Comparison of ENCODE assay signal across 24 cellular contexts in genomic region chr1:193264313-193265065, GRCh38.
DNase-seq lines count a peak whose midpoint lies in the region; ATAC-seq, FAIRE-seq and TF ChIP-seq lines count a peak whose summit lies in the region.
"Had no signal": no experiment of that assay in that cellular context is flagged by ENCODE, and none has a peak within 500 bp of the region (broad histone marks: within the 10 kb centered on the region; RNA-seq: fewer than 3 reads in every experiment).

No MANE protein-coding gene starts in this region.

- no peaks in the 10 kb centered on the region for H3K27me3 ChIP-seq in astrocyte (ENCODE audit: insufficient read depth, low read length)
- H3K27me3 ChIP-seq in left ventricle myocardium inferior (ENCODE audit: low read depth), result no peaks in the 10 kb centered on the region
- H3K27me3 ChIP-seq: hepatocyte had no signal

- H3K4me1 ChIP-seq in A549 (no peaks in the 10 kb centered on the region), astrocyte (ENCODE audit: insufficient read depth, low read length) (peaks cover 6% of the 10 kb centered on the region), left ventricle myocardium inferior (peaks cover 29% of the 10 kb centered on the region)

- peaks cover 4% of the 10 kb centered on the region for H3K36me3 ChIP-seq in astrocyte (ENCODE audit: insufficient read depth, low read length)
- peaks cover 5% of the 10 kb centered on the region for H3K36me3 ChIP-seq in left ventricle myocardium inferior

- H3K4me3 Mint-ChIP-seq in HFFc6 (no peak overlapping the region), astrocyte (ENCODE audit: unreplicated experiment) (no peak overlapping the region)
- no peak overlapping the region for H3K4me3 Mint-ChIP-seq in stimulated activated naive CD8-positive, alpha-beta T cell treated with anti-CD3 and anti-CD28 coated beads, Interleukin-15, amount 100 ng/mL, for 72 hours

- CTCF ChIA-PET in A549 (lab: Yijun Ruan, JAX), result interaction anchor here (0.6 kb wide), 1 partner anchor 30 kb away, joined by 3 read pairs; no protein-coding TSS in a partner anchor

- TF ChIP-seq CTCF in A549 (IDR thresholded peaks at IDR 0.05), result no peak
- TF ChIP-seq CTCF in HFFc6 (IDR thresholded peaks at IDR 0.05), result no peak
- no peak for TF ChIP-seq CTCF in astrocyte (IDR thresholded peaks at IDR 0.05; ENCODE audit: insufficient read depth, low read depth, low read length)
- no peak for TF ChIP-seq CTCF in fibroblast of the aortic adventitia (IDR thresholded peaks at IDR 0.05; ENCODE audit: insufficient read depth, low read length)
- no peak for TF ChIP-seq CTCF in left ventricle myocardium inferior (IDR thresholded peaks at IDR 0.05; ENCODE audit: borderline replicate concordance)

- no peak overlapping the region for H2AFZ ChIP-seq in astrocyte (ENCODE audit: low read depth, low read length)
- H2AFZ ChIP-seq: hepatocyte had no signal

- no peak for FAIRE-seq in A549 (lab: Jason Lieb, UNC)
- FAIRE-seq in astrocyte (lab: Jason Lieb, UNC), result peak; percentile 96
- FAIRE-seq: A204.1, islet of Langerhans had no signal

- H3K27ac ChIP-seq in A549 (no peak overlapping the region), astrocyte (ENCODE audit: low read depth, low read length) (no peak overlapping the region), left ventricle myocardium inferior (replicated peaks) (no peak overlapping the region)
- H3K27ac ChIP-seq: hepatocyte had no signal

- TF ChIP-seq EP300 in A549 (IDR thresholded peaks at IDR 0.05), result no peak

- H3K79me2 ChIP-seq in astrocyte (ENCODE audit: insufficient read depth, low read length), result no peaks in the 10 kb centered on the region
- H3K79me2 ChIP-seq: hepatocyte had no signal

- H3K4me3 ChIP-seq in A549, result no peak overlapping the region
- H3K4me3 ChIP-seq in astrocyte (ENCODE audit: insufficient read depth, low read depth, low read length), result no peak overlapping the region
- H3K4me3 ChIP-seq in fibroblast of the aortic adventitia (ENCODE audit: low read depth, low read length), result no peak overlapping the region
- H3K4me3 ChIP-seq in left ventricle myocardium inferior, result no peak overlapping the region
- H3K4me3 ChIP-seq: hepatocyte had no signal

- no peaks in the 10 kb centered on the region for H4K20me1 ChIP-seq in astrocyte (ENCODE audit: insufficient read depth, low read length)

- H3K36me3 Mint-ChIP-seq in HFFc6 (ENCODE audit: low read depth) (peaks cover 29% of the 10 kb centered on the region), astrocyte (ENCODE audit: low read depth, unreplicated experiment) (peaks cover 14% of the 10 kb centered on the region)

- H3K9me3 Mint-ChIP-seq in HFFc6, result 0 out of 2 replicates have a peak, but pooled peaks cover 4% of the 10 kb centered on the region
- H3K9me3 Mint-ChIP-seq in astrocyte (ENCODE audit: unreplicated experiment), result no peaks in the 10 kb centered on the region
- H3K9me3 Mint-ChIP-seq in stimulated activated naive CD8-positive, alpha-beta T cell treated with anti-CD3 and anti-CD28 coated beads, Interleukin-15, amount 100 ng/mL, for 72 hours, result peaks cover 0 to 4% of the 10 kb centered on the region in 2 donors

- no peak for TF ChIP-seq RAD21 in A549 (conservative IDR thresholded peaks at IDR 0.05 in 1 of 2, IDR thresholded peaks at IDR 0.05 in 1 of 2)

- H3K9me3 ChIP-seq in A549 (no peaks in the 10 kb centered on the region), astrocyte (ENCODE audit: insufficient read depth, low read depth, low read length) (no peaks in the 10 kb centered on the region), left ventricle myocardium inferior (replicated peaks) (no peaks in the 10 kb centered on the region)

- ATAC-seq in A549 (no peak; a peak in 1 of 6 replicates), left ventricle myocardium superior (no peak), GM18861 (IDR thresholded peaks at IDR 0.05; ENCODE audit: unreplicated experiment) (no peak)
- no peak for ATAC-seq in stimulated activated naive CD8-positive, alpha-beta T cell treated with anti-CD3 and anti-CD28 coated beads, Interleukin-15, amount 100 ng/mL, for 72 hours
- ATAC-seq: esophagus mucosa had no signal

- H3K9ac ChIP-seq in astrocyte (ENCODE audit: low read length), result no peak overlapping the region

- H3K4me2 ChIP-seq in A549, result no peak overlapping the region
- H3K4me2 ChIP-seq in astrocyte (ENCODE audit: low read length), result no peak overlapping the region
- H3K4me2 ChIP-seq: hepatocyte had no signal

- no peak for TF ChIP-seq POLR2A in A549 (IDR thresholded peaks at IDR 0.05; ENCODE audit: low read length)

- peak overlapping the region; percentile 10; the same call in 1 of the 2 replicates for H3K27ac Mint-ChIP-seq in HFFc6
- H3K27ac Mint-ChIP-seq in astrocyte (ENCODE audit: unreplicated experiment), result no peak overlapping the region
- peak overlapping the region in 1 of 2 donors; percentile 34 for H3K27ac Mint-ChIP-seq in stimulated activated naive CD8-positive, alpha-beta T cell treated with anti-CD3 and anti-CD28 coated beads, Interleukin-15, amount 100 ng/mL, for 72 hours

- peaks cover 31% of the 10 kb centered on the region for H3K4me1 Mint-ChIP-seq in HFFc6 (ENCODE audit: low read depth)
- H3K4me1 Mint-ChIP-seq in astrocyte (ENCODE audit: low read depth, unreplicated experiment), result peaks cover 15% of the 10 kb centered on the region
- H3K4me1 Mint-ChIP-seq in stimulated activated naive CD8-positive, alpha-beta T cell treated with anti-CD3 and anti-CD28 coated beads, Interleukin-15, amount 100 ng/mL, for 72 hours, result peaks cover 5% of the 10 kb centered on the region

- DNase-seq in A549 (ENCODE audit: low read depth in 1 of 2, low spot score in 1 of 2), result no peak
- peak; percentile 69 for DNase-seq in HFFc6
- peak; percentile 71 for DNase-seq in astrocyte (ENCODE audit: low read depth)
- DNase-seq in fibroblast of the aortic adventitia (ENCODE audit: low read depth), result peak; percentile 26
- no peak for DNase-seq in left ventricle myocardium superior
- DNase-seq in left ventricle myocardium inferior, result no peak
- DNase-seq in stimulated activated naive CD8-positive, alpha-beta T cell treated with anti-CD3 and anti-CD28 coated beads, Interleukin-15, amount 100 ng/mL, for 72 hours, result no peak
- DNase-seq: activated CD4-positive, alpha-beta T cell treated with anti-CD3 and anti-CD28 coated beads, Interleukin-2, amount 50 U/mL, for 1 hour; activated effector memory CD4-positive, alpha-beta T cell treated with anti-CD3 and anti-CD28 coated beads, Interleukin-2, amount 50 U/mL, for 16 hours; anterior cingulate cortex; C1 segment of cervical spinal cord; Calu3; effector memory CD4-positive, alpha-beta T cell; KBM-7; NCI-H187; NCI-H774; nucleus accumbens; SHP77 treated with DMSO at 0.1 percent for 48 hours; stimulated activated CD4-positive, alpha-beta T cell treated with anti-CD3 and anti-CD28 coated beads, Interleukin-12 subunit alpha, Interleukin-12 subunit beta, amount 100 ng/mL, for 4 hours had no signal

- POLR2A ChIA-PET in A549 (lab: Yijun Ruan, JAX), result no interaction called here

- 79% methylated on average over 4 of the region's 4 CpGs for WGBS in A549 (ENCODE audit: missing lambda C conversion rate)

- H3K27me3 Mint-ChIP-seq in HFFc6 (ENCODE audit: insufficient read depth) (no peaks in the 10 kb centered on the region; the same call in 1 of the 2 replicates), astrocyte (ENCODE audit: low read depth, unreplicated experiment) (no peaks in the 10 kb centered on the region)
- no peaks in the 10 kb centered on the region for H3K27me3 Mint-ChIP-seq in stimulated activated naive CD8-positive, alpha-beta T cell treated with anti-CD3 and anti-CD28 coated beads, Interleukin-15, amount 100 ng/mL, for 72 hours

- intact Hi-C loops in left ventricle myocardium superior (cut with micrococcal nuclease), result no loop called here
- intact Hi-C loops in left ventricle myocardium inferior (cut with micrococcal nuclease), result no loop called here

TF ChIP-seq in A549, 52 proteins besides CTCF, POLR2A, EP300 and RAD21:
- TF ChIP-seq MYC (IDR thresholded peaks at IDR 0.05; ENCODE audit: borderline replicate concordance, low read length), result no peak
- peak; percentile 9 for TF ChIP-seq MAFK (IDR thresholded peaks at IDR 0.05; ENCODE audit: partially characterized antibody)
- no peak for TF ChIP-seq ZC3H11A (IDR thresholded peaks at IDR 0.05)

Comparison
In these comparisons a context has a peak if more than half of its experiments do, and no peak if none do; other contexts are left out.
1. DNase-seq: peak in HFFc6 (single experiment), astrocyte (single experiment) and fibroblast of the aortic adventitia (single experiment); none in A549 (0 of 2), left ventricle myocardium superior (single experiment), left ventricle myocardium inferior (single experiment) and stimulated activated naive CD8-positive, alpha-beta T cell treated with anti-CD3 and anti-CD28 coated beads, Interleukin-15, amount 100 ng/mL, for 72 hours (0 of 2).